In genomic region chr2:189439342-189439741, GRCh38 we compare ENCODE assay signal across 13 cellular contexts. TPM values are rescaled to one million over a fixed set of nuclear protein-coding genes. Genes with fewer than 3 reads are reported as not detected.
DNase-seq lines count a peak whose midpoint lies in the region; ATAC-seq, FAIRE-seq and TF ChIP-seq lines count a peak whose summit lies in the region.
"Had no signal": no experiment of that assay in that cellular context is flagged by ENCODE, and none has a peak within 500 bp of the region (broad histone marks: within the 10 kb centered on the region; RNA-seq: fewer than 3 reads in every experiment).

No MANE protein-coding gene starts in this region.

- CTCF ChIA-PET in A549 (lab: Yijun Ruan, JAX), result interaction anchor here (1.3 kb wide), 1 partner anchor 12 kb away, joined by 4 read pairs; no protein-coding TSS in a partner anchor

- ATAC-seq in A549 (peak; percentile 36 to 43; a peak in 2 of 6 replicates), DND-41 (ENCODE audit: insufficient read depth, low read depth) (no peak), lower lobe of right lung (no peak), HG02571 (IDR thresholded peaks at IDR 0.05; ENCODE audit: unreplicated experiment) (no peak)
- ATAC-seq: left ventricle myocardium superior had no signal

- no peaks in the 10 kb centered on the region for H3K9me3 ChIP-seq in A549
- no peaks in the 10 kb centered on the region for H3K9me3 ChIP-seq in DND-41 (ENCODE audit: insufficient read depth, low read length, severe bottlenecking)
- no peaks in the 10 kb centered on the region for H3K9me3 ChIP-seq in lower lobe of right lung

- TF ChIP-seq CTCF in A549 (IDR thresholded peaks at IDR 0.05), result no peak
- TF ChIP-seq CTCF in DND-41 (IDR thresholded peaks at IDR 0.05; ENCODE audit: borderline replicate concordance, extremely low read depth, low read length, poor library complexity, severe bottlenecking), result peak; percentile 28
- TF ChIP-seq CTCF in fibroblast of villous mesenchyme (IDR thresholded peaks at IDR 0.05; ENCODE audit: insufficient read depth, low read depth, low read length), result peak; percentile 12
- TF ChIP-seq CTCF in lower lobe of right lung (IDR thresholded peaks at IDR 0.05), result no peak

- H3K4me1 ChIP-seq in A549 (peaks cover 26% of the 10 kb centered on the region), DND-41 (ENCODE audit: insufficient read depth, low read length) (peaks cover 31% of the 10 kb centered on the region), lower lobe of right lung (peaks cover 23% of the 10 kb centered on the region)

- intact Hi-C loops in lower lobe of right lung (cut with DNase I), result no loop called here

- no peak for TF ChIP-seq RAD21 in A549 (conservative IDR thresholded peaks at IDR 0.05 in 1 of 2, IDR thresholded peaks at IDR 0.05 in 1 of 2)

- H3K27ac ChIP-seq in A549 (no peak overlapping the region), DND-41 (ENCODE audit: low read length) (no peak overlapping the region), lower lobe of right lung (no peak overlapping the region)

- TF ChIP-seq EP300 in A549 (IDR thresholded peaks at IDR 0.05), result no peak

- no peak for TF ChIP-seq POLR2A in A549 (IDR thresholded peaks at IDR 0.05; ENCODE audit: low read length)

- 37% methylated on average over 1 of the region's 1 CpG for WGBS in A549 (ENCODE audit: missing lambda C conversion rate)

- H3K27me3 ChIP-seq in DND-41 (ENCODE audit: insufficient read depth, low read length, poor library complexity) (no peaks in the 10 kb centered on the region), lower lobe of right lung (ENCODE audit: low read depth) (no peaks in the 10 kb centered on the region)

- no peak overlapping the region for H3K9ac ChIP-seq in DND-41 (ENCODE audit: low read depth, low read length)

- DNase-seq in A549 (ENCODE audit: low read depth in 1 of 2, low spot score in 1 of 2) (peak; percentile 7 to 23), DND-41 (no peak), OCI-M1 (lab: John Stamatoyannopoulos, UW) (peak; percentile 25), fibroblast of villous mesenchyme (ENCODE audit: low read depth) (no peak), GOT3 (lab: John Stamatoyannopoulos, UW) (no peak), lower lobe of right lung (no peak), hepatic stellate cell (ENCODE audit: low spot score) (no peak)
- DNase-seq: cortex of kidney, left ventricle myocardium superior, NCI-H2081, occipital lobe had no signal

- H3K36me3 ChIP-seq in DND-41 (ENCODE audit: insufficient read depth, low read length) (peaks cover 6% of the 10 kb centered on the region; the same call in 1 of the 2 replicates), lower lobe of right lung (no peaks in the 10 kb centered on the region)

- H3K4me3 ChIP-seq in A549, result no peak overlapping the region
- no peak overlapping the region for H3K4me3 ChIP-seq in DND-41 (ENCODE audit: low read depth in 1 of 2, low read length in 2 of 2)
- H3K4me3 ChIP-seq in fibroblast of villous mesenchyme (ENCODE audit: low read depth, low read length), result no peak overlapping the region
- H3K4me3 ChIP-seq in lower lobe of right lung, result no peak overlapping the region

- H3K4me2 ChIP-seq in A549 (no peak overlapping the region), DND-41 (ENCODE audit: insufficient read depth, low read length) (no peak overlapping the region)

- no peak overlapping the region for H2AFZ ChIP-seq in DND-41 (ENCODE audit: low read depth, low read length)

- peaks cover 6% of the 10 kb centered on the region; the same call in 1 of the 2 replicates for H4K20me1 ChIP-seq in DND-41 (ENCODE audit: insufficient read depth, low read length)

- FAIRE-seq in A549 (lab: Jason Lieb, UNC), result no peak
- FAIRE-seq: H1 had no signal

- POLR2A ChIA-PET in A549 (lab: Yijun Ruan, JAX), result no interaction called here

- peaks cover 31% of the 10 kb centered on the region for H3K79me2 ChIP-seq in DND-41 (ENCODE audit: insufficient read depth, low read length)

TF ChIP-seq in A549, 52 proteins besides CTCF, POLR2A, EP300 and RAD21:
- peak; percentile 69 for TF ChIP-seq MAFK (IDR thresholded peaks at IDR 0.05; ENCODE audit: partially characterized antibody)
- TF ChIP-seq HEYL (CRISPR knock-in tag; IDR thresholded peaks at IDR 0.05), result no peak

RNA-seq across cellular contexts. Expression of gene WDR75, which starts 1.9 kb away (rescaled TPM):
- polyA plus RNA-seq in A549 (2011; rRNA removed) (122 and 152 TPM in 2 replicates), A549 (2017; fragmentation: RNase III; extraction: RNeasy Plus Mini Kit Qiagen cat#74134 plus additional on column Dnase treatment) (53.5 to 65.5 TPM (median 53.6 TPM) in 3 replicates)
- polyA plus RNA-seq in A549 (2012; cell fraction: cytosol; rRNA removed), result 20.2 and 20.8 TPM in 2 replicates
- 16.6 and 23.3 TPM in 2 replicates for polyA plus RNA-seq in A549 (2012; cell fraction: nucleus; rRNA removed)
- polyA minus RNA-seq in A549 (2011; rRNA and poly(A)+ RNA removed), result 61.5 and 124 TPM in 2 replicates
- total RNA-seq in fibroblast of villous mesenchyme (34.5 and 47.5 TPM in 2 replicates), lower lobe of right lung (21.1 TPM)

Comparison
In these comparisons a context has a peak if more than half of its experiments do, and no peak if none do; other contexts are left out.
1. ATAC-seq: peak in A549 (2 of 2); none in DND-41 (single experiment), lower lobe of right lung (0 of 2) and HG02571 (single experiment).
2. DNase-seq: peak in A549 (2 of 2) and OCI-M1 (single experiment); none in DND-41 (single experiment), fibroblast of villous mesenchyme (single experiment), GOT3 (single experiment), lower lobe of right lung (single experiment) and hepatic stellate cell (single experiment).
3. CTCF ChIP-seq: peak in DND-41 (single experiment) and fibroblast of villous mesenchyme (single experiment); none in A549 (single experiment) and lower lobe of right lung (single experiment).